Comparison of ENCODE assay signal across 19 cellular contexts in genomic region chr14:60317609-60318008, GRCh38.
DNase-seq lines count a peak whose midpoint lies in the region; ATAC-seq and TF ChIP-seq lines count a peak whose summit lies in the region.
"Had no signal": no experiment of that assay in that cellular context is flagged by ENCODE, and none has a peak within 500 bp of the region (broad histone marks: within the 10 kb centered on the region; RNA-seq: fewer than 3 reads in every experiment).

No MANE protein-coding gene starts in this region.

- CTCF ChIA-PET in PC-3 (lab: Charles Lee), result interaction anchor here (0.6 kb wide), 1 partner anchor 238 kb away, joined by 3 read pairs; no protein-coding TSS in a partner anchor

- no peaks in the 10 kb centered on the region for H3K9me3 ChIP-seq in PC-3 (ENCODE audit: low read length)
- H3K9me3 ChIP-seq: BE2C, heart left ventricle, vagina had no signal

- H3K4me1 ChIP-seq in PC-3 (ENCODE audit: insufficient read depth, low read length), result no peaks in the 10 kb centered on the region
- H3K4me1 ChIP-seq: heart left ventricle, vagina had no signal

- no peak overlapping the region for H3K4me3 ChIP-seq in PC-3 (ENCODE audit: low read length)
- H3K4me3 ChIP-seq: heart left ventricle, vagina had no signal

- no peaks in the 10 kb centered on the region for H3F3A ChIP-seq in PC-3 (ENCODE audit: low read length, unreplicated experiment)

- no peak overlapping the region for H3K9ac ChIP-seq in PC-3 (ENCODE audit: low read length)

- no peaks in the 10 kb centered on the region for H3K9me2 ChIP-seq in PC-3 (replicated peaks; ENCODE audit: low read length)

- intact Hi-C loops in PC-3 (cut with micrococcal nuclease) (no loop called here), head of caudate nucleus (cut with DNase I) (no loop called here)

- POLR2A ChIA-PET in PC-3 (lab: Charles Lee; ENCODE audit: unreplicated experiment), result no interaction called here

- H4K20me1 ChIP-seq in PC-3 (ENCODE audit: low read length), result no peaks in the 10 kb centered on the region

- no peak overlapping the region for H3K4me2 ChIP-seq in PC-3 (ENCODE audit: low read length)

- DNase-seq in NCI-H1417 (lab: John Stamatoyannopoulos, UW), result peak in 2 of 3 experiments; percentile 19 to 69
- DNase-seq in NCI-H1417 treated with DMSO at 0.1 percent for 48 hours (lab: John Stamatoyannopoulos, UW), result no peak
- DNase-seq in NCI-H2196 (lab: John Stamatoyannopoulos, UW; ENCODE audit: unreplicated experiment), result peak; percentile 63
- DNase-seq in PC-3, result no peak
- DNase-seq in nephron progenitor cell, result no peak
- no peak for DNase-seq in ecto neural progenitor cell (ENCODE audit: low spot score)
- no peak for DNase-seq in SHP77 treated with DMSO at 0.1 percent for 48 hours (lab: John Stamatoyannopoulos, UW)
- no peak for DNase-seq in head of caudate nucleus
- DNase-seq: 8988T; activated CD4-positive, alpha-beta T cell treated with anti-CD3 and anti-CD28 coated beads, Interleukin-2, amount 10 ng/mL, durations not matched to agents 24 days and 14 days; activated CD8-positive, alpha-beta memory T cell treated with anti-CD3 and anti-CD28 coated beads, Interleukin-2, amount 10 ng/mL, durations not matched to agents 7 days and 5 days; BE2C; heart left ventricle; KBM-7; NCI-H446 had no signal

- peaks cover 9% of the 10 kb centered on the region for H3K9me3 Mint-ChIP-seq in nephron progenitor cell
- H3K9me3 Mint-ChIP-seq: activated CD4-positive, alpha-beta T cell treated with anti-CD3 and anti-CD28 coated beads, Interleukin-2, amount 10 ng/mL, durations not matched to agents 24 days and 14 days; activated T-helper 17 cell treated with anti-CD3 and anti-CD28 coated beads, Interleukin-2, amount 50 U/mL, for 72 hours; neural crest cell had no signal

- peak overlapping the region; percentile 62 for H3K27ac Mint-ChIP-seq in nephron progenitor cell
- H3K27ac Mint-ChIP-seq: activated CD4-positive, alpha-beta T cell treated with anti-CD3 and anti-CD28 coated beads, Interleukin-2, amount 10 ng/mL, durations not matched to agents 24 days and 14 days; activated CD8-positive, alpha-beta memory T cell treated with anti-CD3 and anti-CD28 coated beads, Interleukin-2, amount 10 ng/mL, durations not matched to agents 7 days and 5 days; activated T-helper 17 cell treated with anti-CD3 and anti-CD28 coated beads, Interleukin-2, amount 50 U/mL, for 72 hours had no signal

- no peaks in the 10 kb centered on the region for H3K36me3 Mint-ChIP-seq in nephron progenitor cell (ENCODE audit: low read depth)
- H3K36me3 Mint-ChIP-seq: activated CD8-positive, alpha-beta memory T cell treated with anti-CD3 and anti-CD28 coated beads, Interleukin-2, amount 10 ng/mL, durations not matched to agents 7 days and 5 days had no signal

- no peaks in the 10 kb centered on the region for H3K27me3 Mint-ChIP-seq in nephron progenitor cell (ENCODE audit: low read depth, poor library complexity)

- peaks cover 32% of the 10 kb centered on the region for H3K4me1 Mint-ChIP-seq in nephron progenitor cell
- H3K4me1 Mint-ChIP-seq: activated CD4-positive, alpha-beta T cell treated with anti-CD3 and anti-CD28 coated beads, Interleukin-2, amount 10 ng/mL, durations not matched to agents 24 days and 14 days; activated CD8-positive, alpha-beta memory T cell treated with anti-CD3 and anti-CD28 coated beads, Interleukin-2, amount 10 ng/mL, durations not matched to agents 7 days and 5 days; activated T-helper 17 cell treated with anti-CD3 and anti-CD28 coated beads, Interleukin-2, amount 50 U/mL, for 72 hours had no signal

- no peaks in the 10 kb centered on the region for H3K79me2 ChIP-seq in PC-3 (ENCODE audit: low read length)

- H3K27ac ChIP-seq in PC-3 (ENCODE audit: low read length), result no peak overlapping the region
- H3K27ac ChIP-seq: heart left ventricle, RWPE1, vagina had no signal

- no peaks in the 10 kb centered on the region for H3K36me3 ChIP-seq in PC-3 (ENCODE audit: low read depth, low read length)
- H3K36me3 ChIP-seq: BE2C, heart left ventricle, vagina had no signal

- no peak for TF ChIP-seq CTCF in PC-3 (conservative IDR thresholded peaks at IDR 0.05; ENCODE audit: low read depth, low read length)
- TF ChIP-seq CTCF in nephron progenitor cell (IDR thresholded peaks at IDR 0.05), result no peak

- H3K4me3 Mint-ChIP-seq in nephron progenitor cell, result no peak overlapping the region
- H3K4me3 Mint-ChIP-seq: activated CD4-positive, alpha-beta T cell treated with anti-CD3 and anti-CD28 coated beads, Interleukin-2, amount 10 ng/mL, durations not matched to agents 24 days and 14 days; activated CD8-positive, alpha-beta memory T cell treated with anti-CD3 and anti-CD28 coated beads, Interleukin-2, amount 10 ng/mL, durations not matched to agents 7 days and 5 days; activated T-helper 17 cell treated with anti-CD3 and anti-CD28 coated beads, Interleukin-2, amount 50 U/mL, for 72 hours; neural crest cell had no signal

- peaks cover 62% of the 10 kb centered on the region for H3K27me3 ChIP-seq in PC-3 (ENCODE audit: low read length)
- H3K27me3 ChIP-seq: BE2C, vagina had no signal

- ATAC-seq in PC-3, result peak; percentile 45; the same call in 1 of the 2 replicates
- ATAC-seq: activated CD8-positive, alpha-beta memory T cell treated with anti-CD3 and anti-CD28 coated beads, Interleukin-2, amount 10 ng/mL, durations not matched to agents 7 days and 5 days; activated T-helper 17 cell treated with anti-CD3 and anti-CD28 coated beads, Interleukin-2, amount 50 U/mL, for 72 hours; heart left ventricle had no signal

- BruUV-seq in PC-3 (replicated peaks; lab: Mats Ljungman, UMichigan), result no TSS peak

- no peak overlapping the region for H2AFZ ChIP-seq in PC-3 (ENCODE audit: low read length)

Comparison
In these comparisons a context has a peak if more than half of its experiments do, and no peak if none do; other contexts are left out.
1. DNase-seq: peak in NCI-H1417 (2 of 3) and NCI-H2196 (single experiment); none in NCI-H1417 treated with DMSO at 0.1 percent for 48 hours (single experiment), PC-3 (single experiment), nephron progenitor cell (single experiment), ecto neural progenitor cell (single experiment), SHP77 treated with DMSO at 0.1 percent for 48 hours (single experiment) and head of caudate nucleus (0 of 42).